8 cellular contexts compared by ENCODE assay signal in the genomic region with DNA sequence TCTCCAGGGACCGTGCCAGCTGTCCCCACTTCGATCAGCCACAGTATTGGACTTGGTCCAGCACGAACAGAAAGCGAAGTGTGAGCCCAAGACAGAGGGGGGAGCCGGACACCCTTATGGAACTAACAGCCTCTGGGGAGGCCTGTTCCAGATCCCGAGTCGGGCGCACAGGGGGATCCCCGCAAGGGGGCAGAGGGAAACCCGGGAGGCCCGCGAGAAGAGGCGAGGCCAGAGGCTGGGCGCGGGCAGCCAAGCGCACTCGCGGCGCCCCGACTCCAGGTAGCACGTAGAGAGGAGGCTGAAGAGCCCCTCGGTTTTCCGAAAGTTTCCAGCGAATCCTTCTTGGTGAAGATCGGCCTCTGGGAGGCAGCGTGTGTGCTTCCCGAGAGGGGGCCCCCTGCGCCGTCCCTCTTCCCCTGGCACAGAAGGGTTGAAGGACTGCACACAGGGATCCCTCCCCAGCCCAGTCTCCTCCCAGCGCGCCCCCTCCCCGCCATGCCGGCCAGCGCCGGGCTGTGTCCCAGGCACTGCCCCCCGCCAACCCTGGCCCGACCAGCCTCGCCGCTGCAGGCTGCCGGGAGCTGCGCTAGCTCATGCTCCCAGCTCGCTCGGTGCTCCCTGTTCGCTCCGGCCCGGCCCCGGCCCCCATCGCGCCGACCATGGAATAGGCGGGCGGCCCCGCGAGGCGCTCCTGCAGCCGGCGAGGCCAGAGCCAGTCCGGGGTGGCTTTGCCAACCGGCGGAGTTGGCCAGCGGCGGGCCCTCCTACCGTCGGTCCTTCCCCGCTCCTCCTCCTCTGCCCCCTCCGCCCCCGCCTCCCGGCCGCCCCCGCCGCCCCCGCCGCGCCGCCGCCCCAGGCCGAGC.
A peak's percentile ranks its signal among the peaks of the same experiment; 100 is the strongest.
DNase-seq lines count a peak whose midpoint lies in the region; ATAC-seq lines count a peak whose summit lies in the region.

No MANE protein-coding gene starts in this region.

- peaks cover 3% of the 10 kb centered on the region for H3K36me3 Mint-ChIP-seq in effector memory CD8-positive, alpha-beta T cell (ENCODE audit: insufficient read depth)

- no peak for ATAC-seq in HG03139 (IDR thresholded peaks at IDR 0.05; ENCODE audit: unreplicated experiment)
- ATAC-seq in effector memory CD8-positive, alpha-beta T cell (replicated peaks) = no peak

- no peak overlapping the region for H3K27ac Mint-ChIP-seq in effector memory CD8-positive, alpha-beta T cell

- peaks cover 0 to 3% of the 10 kb centered on the region in 2 donors for H3K4me1 Mint-ChIP-seq in effector memory CD8-positive, alpha-beta T cell (ENCODE audit: low read depth in 2 of 2)

- peak; percentile 8 for DNase-seq in NCI-H146 (lab: John Stamatoyannopoulos, UW)
- DNase-seq in NCI-H146 treated with DMSO at 0.1 percent for 48 hours (lab: John Stamatoyannopoulos, UW; ENCODE audit: unreplicated experiment) = no peak
- DNase-seq in SW480 (ENCODE audit: low spot score) = peak; percentile 12
- DNase-seq in hepatic stellate cell (ENCODE audit: low spot score) = peak; percentile 31
- peak; percentile 76 for DNase-seq in retina
- no peak for DNase-seq in effector memory CD8-positive, alpha-beta T cell
- no peak for DNase-seq in HK-2 (ENCODE audit: unreplicated experiment)

- no peaks in the 10 kb centered on the region for H3K9me3 Mint-ChIP-seq in effector memory CD8-positive, alpha-beta T cell

- peaks cover 33 to 51% of the 10 kb centered on the region in 2 donors for H3K27me3 Mint-ChIP-seq in effector memory CD8-positive, alpha-beta T cell

- peak overlapping the region in 1 of 2 donors; percentile 29 for H3K4me3 Mint-ChIP-seq in effector memory CD8-positive, alpha-beta T cell

Comparison
In these comparisons a context has a peak if more than half of its experiments do, and no peak if none do; other contexts are left out.
1. DNase-seq: peak in NCI-H146 (single experiment), SW480 (single experiment), hepatic stellate cell (single experiment) and retina (single experiment); none in NCI-H146 treated with DMSO at 0.1 percent for 48 hours (single experiment), effector memory CD8-positive, alpha-beta T cell (0 of 3) and HK-2 (single experiment).